ENCODE assay signal across 1 cellular context in genomic region chr7:101201695-101202602, GRCh38.
A peak's percentile ranks its signal among the peaks of the same experiment; 100 is the strongest.
TF ChIP-seq lines count a peak whose summit lies in the region.

No MANE protein-coding gene starts in this region.

TF ChIP-seq in HepG2, 621 proteins besides CTCF, POLR2A, EP300 and RAD21 (continued from another document and continues in another):
- TF ChIP-seq ZBED4 (CRISPR knock-in tag; IDR thresholded peaks at IDR 0.05; ENCODE audit: borderline replicate concordance), result peak; percentile 55; the same call in 1 of the 2 replicates
- TF ChIP-seq ZKSCAN8 (CRISPR knock-in tag; IDR thresholded peaks at IDR 0.05; ENCODE audit: borderline replicate concordance), result no peak
- no peak for TF ChIP-seq ZNF256 (CRISPR knock-in tag; conservative IDR thresholded peaks at IDR 0.05)
- TF ChIP-seq HNRNPL (IDR thresholded peaks at IDR 0.05; ENCODE audit: low read depth, low read length), result no peak
- TF ChIP-seq ZKSCAN5 (CRISPR knock-in tag; IDR thresholded peaks at IDR 0.05), result 0 out of 2 replicates have a peak, but pooled peaks have one; percentile 68
- 0 out of 2 replicates have a peak, but pooled peaks have one; percentile 12 for TF ChIP-seq FOXO1 (CRISPR knock-in tag; IDR thresholded peaks at IDR 0.05)
- no peak for TF ChIP-seq RNF2 (conservative IDR thresholded peaks at IDR 0.05; ENCODE audit: low read depth)
- peak; percentile 74; the same call in 1 of the 2 replicates for TF ChIP-seq ZSCAN21 (CRISPR knock-in tag; IDR thresholded peaks at IDR 0.05; ENCODE audit: borderline replicate concordance)
- TF ChIP-seq RBM39 (IDR thresholded peaks at IDR 0.05; ENCODE audit: low read depth, low read length, poor library complexity, severe bottlenecking), result peak; percentile 36
- no peak; the same call in 1 of the 2 replicates for TF ChIP-seq KDM2A (CRISPR knock-in tag; IDR thresholded peaks at IDR 0.05; ENCODE audit: borderline replicate concordance, low read depth)
- TF ChIP-seq ZFY (CRISPR knock-in tag; IDR thresholded peaks at IDR 0.05), result peak; percentile 94
- 0 out of 2 replicates have a peak, but pooled peaks have one; percentile 91 for TF ChIP-seq NFKB2 (CRISPR knock-in tag; IDR thresholded peaks at IDR 0.05; ENCODE audit: borderline replicate concordance)
- no peak for TF ChIP-seq HCFC1 (IDR thresholded peaks at IDR 0.05; ENCODE audit: low read depth, low read length)
- peak; percentile 99 for TF ChIP-seq UBTF (CRISPR knock-in tag; IDR thresholded peaks at IDR 0.05)
- TF ChIP-seq SATB2 (CRISPR knock-in tag; IDR thresholded peaks at IDR 0.05), result no peak
- TF ChIP-seq GRHL1 (CRISPR knock-in tag; conservative IDR thresholded peaks at IDR 0.05), result no peak
- TF ChIP-seq ZNF740 (CRISPR knock-in tag; IDR thresholded peaks at IDR 0.05), result 0 out of 2 replicates have a peak, but pooled peaks have one; percentile 35
- no peak for TF ChIP-seq MBNL3 (CRISPR knock-in tag; conservative IDR thresholded peaks at IDR 0.05)
- TF ChIP-seq ZFP90 (CRISPR knock-in tag; IDR thresholded peaks at IDR 0.05; ENCODE audit: borderline replicate concordance), result 0 out of 2 replicates have a peak, but pooled peaks have one; percentile 28
- 0 out of 2 replicates have a peak, but pooled peaks have one; percentile 20 for TF ChIP-seq ZNF205 (CRISPR knock-in tag; IDR thresholded peaks at IDR 0.05)
- peak; percentile 56; the same call in 1 of the 2 replicates for TF ChIP-seq ARNT2 (CRISPR knock-in tag; IDR thresholded peaks at IDR 0.05; ENCODE audit: low read depth)
- TF ChIP-seq ZNF44 (CRISPR knock-in tag; IDR thresholded peaks at IDR 0.05), result no peak
- TF ChIP-seq SALL1 (CRISPR knock-in tag; IDR thresholded peaks at IDR 0.05), result peak; percentile 14; the same call in 1 of the 2 replicates
- peak; percentile 67; the same call in 1 of the 2 replicates for TF ChIP-seq ZFP82 (CRISPR knock-in tag; IDR thresholded peaks at IDR 0.05; ENCODE audit: borderline replicate concordance)
- no peak for TF ChIP-seq ZNF569 (CRISPR knock-in tag; IDR thresholded peaks at IDR 0.05; ENCODE audit: borderline replicate concordance)
- TF ChIP-seq ISL2 (CRISPR knock-in tag; IDR thresholded peaks at IDR 0.05), result 0 out of 2 replicates have a peak, but pooled peaks have one; percentile 27
- TF ChIP-seq SP4 (CRISPR knock-in tag; IDR thresholded peaks at IDR 0.05), result peak; percentile 48; the same call in 1 of the 2 replicates
- TF ChIP-seq ZNF891 (CRISPR knock-in tag; IDR thresholded peaks at IDR 0.05), result no peak
- no peak for TF ChIP-seq ZNF652 (CRISPR knock-in tag; IDR thresholded peaks at IDR 0.05; ENCODE audit: borderline replicate concordance, low read depth)
- no peak for TF ChIP-seq ETV6 (CRISPR knock-in tag; conservative IDR thresholded peaks at IDR 0.05)
- no peak for TF ChIP-seq DNMT1 (CRISPR knock-in tag; IDR thresholded peaks at IDR 0.05)
- no peak for TF ChIP-seq ZMAT3 (CRISPR knock-in tag; conservative IDR thresholded peaks at IDR 0.05)
- no peak for TF ChIP-seq SCMH1 (CRISPR knock-in tag; IDR thresholded peaks at IDR 0.05; ENCODE audit: borderline replicate concordance)
- TF ChIP-seq TRIM24 (CRISPR knock-in tag; IDR thresholded peaks at IDR 0.05), result no peak
- no peak for TF ChIP-seq ZSCAN22 (CRISPR knock-in tag; IDR thresholded peaks at IDR 0.05)
- no peak for TF ChIP-seq HNRNPUL1 (IDR thresholded peaks at IDR 0.05; ENCODE audit: low read depth, low read length)
- peak; percentile 51; the same call in 1 of the 2 replicates for TF ChIP-seq ZMYM4 (CRISPR knock-in tag; IDR thresholded peaks at IDR 0.05)
- TF ChIP-seq ZNF101 (CRISPR knock-in tag; IDR thresholded peaks at IDR 0.05; ENCODE audit: borderline replicate concordance, low read depth), result no peak
- no peak for TF ChIP-seq GTF2F1 (IDR thresholded peaks at IDR 0.05; ENCODE audit: low read length)
- TF ChIP-seq ZNF768 (CRISPR knock-in tag; IDR thresholded peaks at IDR 0.05), result peak; percentile 44; the same call in 1 of the 2 replicates
- TF ChIP-seq PRDM10 (CRISPR knock-in tag; IDR thresholded peaks at IDR 0.05; ENCODE audit: low read depth), result 0 out of 2 replicates have a peak, but pooled peaks have one; percentile 20
- TF ChIP-seq PRPF4 (IDR thresholded peaks at IDR 0.05; ENCODE audit: low read depth, low read length, poor library complexity, severe bottlenecking), result no peak
- TF ChIP-seq CBX5 (CRISPR knock-in tag; IDR thresholded peaks at IDR 0.05; ENCODE audit: borderline replicate concordance), result no peak
- TF ChIP-seq KDM1A (CRISPR knock-in tag; IDR thresholded peaks at IDR 0.05), result no peak
- no peak for TF ChIP-seq KLF15 (CRISPR knock-in tag; IDR thresholded peaks at IDR 0.05; ENCODE audit: borderline replicate concordance)
- TF ChIP-seq ZNF766 (CRISPR knock-in tag; IDR thresholded peaks at IDR 0.05; ENCODE audit: borderline replicate concordance), result 0 out of 2 replicates have a peak, but pooled peaks have one; percentile 54
- peak; percentile 85; the same call in 1 of the 2 replicates for TF ChIP-seq BRD4 (CRISPR knock-in tag; IDR thresholded peaks at IDR 0.05)
- no peak for TF ChIP-seq ZC3H4 (CRISPR knock-in tag; IDR thresholded peaks at IDR 0.05; ENCODE audit: borderline replicate concordance)
- TF ChIP-seq FOXK2 (IDR thresholded peaks at IDR 0.05), result no peak
- no peak for TF ChIP-seq MAFK (conservative IDR thresholded peaks at IDR 0.05 in 1 of 2, IDR thresholded peaks at IDR 0.05 in 1 of 2; ENCODE audit: low read length in 2 of 2)
- no peak for TF ChIP-seq CCAR2 (optimal IDR thresholded peaks at IDR 0.05; ENCODE audit: low read depth, low read length)
- TF ChIP-seq DMTF1 (CRISPR knock-in tag; IDR thresholded peaks at IDR 0.05), result no peak
- TF ChIP-seq MAFG (CRISPR knock-in tag; IDR thresholded peaks at IDR 0.05), result no peak
- 0 out of 2 replicates have a peak, but pooled peaks have one; percentile 42 for TF ChIP-seq ZNF878 (CRISPR knock-in tag; IDR thresholded peaks at IDR 0.05)
- TF ChIP-seq ZNF790 (CRISPR knock-in tag; IDR thresholded peaks at IDR 0.05; ENCODE audit: borderline replicate concordance), result peak; percentile 74; the same call in 1 of the 2 replicates
- TF ChIP-seq MTERF4 (CRISPR knock-in tag; IDR thresholded peaks at IDR 0.05), result peak; percentile 96
- no peak for TF ChIP-seq ZNF12 (CRISPR knock-in tag; IDR thresholded peaks at IDR 0.05)
